Comparison of ENCODE assay signal across 23 cellular contexts in the genomic region with DNA sequence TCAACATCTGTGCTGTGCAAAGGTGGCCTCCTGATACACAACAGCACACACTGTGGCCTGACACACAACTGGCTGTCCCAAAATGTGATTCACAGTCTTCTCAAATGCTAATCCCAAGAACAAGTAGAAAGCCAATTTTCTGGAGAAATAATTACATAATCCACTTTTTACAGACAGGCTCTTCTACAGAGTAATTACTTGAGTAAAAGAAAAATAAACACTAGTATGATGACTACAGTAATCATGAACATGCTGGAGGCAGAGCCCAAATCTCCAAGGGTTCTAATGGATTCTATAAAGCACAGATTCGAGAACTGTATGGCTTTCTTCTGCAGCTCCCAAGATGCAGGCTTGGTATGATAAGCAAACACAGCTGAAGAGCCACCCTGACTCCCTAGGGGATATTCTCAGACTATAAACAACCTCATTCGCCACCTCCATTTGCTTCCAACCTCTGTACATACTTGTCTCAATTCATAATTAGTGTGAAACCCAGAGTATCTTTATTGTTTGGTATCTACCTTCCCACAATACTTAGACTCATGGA.
A peak's percentile ranks its signal among the peaks of the same experiment; 100 is the strongest.
DNase-seq lines count a peak whose midpoint lies in the region; ATAC-seq, FAIRE-seq and TF ChIP-seq lines count a peak whose summit lies in the region.
"Had no signal": no experiment of that assay in that cellular context is flagged by ENCODE, and none has a peak within 500 bp of the region (broad histone marks: within the 10 kb centered on the region; RNA-seq: fewer than 3 reads in every experiment).

No MANE protein-coding gene starts in this region.

- no peak overlapping the region for H3K56ac ChIP-seq in IMR-90 (ENCODE audit: extremely low read depth, insufficient read depth, low read length)

- H2AK9ac ChIP-seq in IMR-90 (replicated peaks; ENCODE audit: low read depth, low read length, poor library complexity): no peak overlapping the region

- no peak overlapping the region for H3K9ac ChIP-seq in IMR-90 (ENCODE audit: low read depth, low read length)

- dilution Hi-C loops in IMR-90 (cut with HindIII; ENCODE audit: low sequenced_read_pairs, unreplicated experiment): no loop called here

- no peak overlapping the region for H3K4me2 ChIP-seq in IMR-90 (ENCODE audit: low read depth, low read length)

- peaks cover 10% of the 10 kb centered on the region for H3K9me1 ChIP-seq in IMR-90 (ENCODE audit: insufficient read depth, low read length)

- no peak overlapping the region for H2BK20ac ChIP-seq in IMR-90 (ENCODE audit: low read depth, low read length)

- no TSS peak for BruUV-seq in IMR-90 (replicated peaks; lab: Mats Ljungman, UMichigan)

- ATAC-seq in IMR-90 (ENCODE audit: low read depth): peak; percentile 65
- ATAC-seq: left lung; stimulated activated naive CD8-positive, alpha-beta T cell treated with anti-CD3 and anti-CD28 coated beads, Interleukin-15, amount 100 ng/mL, for 72 hours had no signal

- POLR2A ChIA-PET in IMR-90 (lab: Charles Lee; ENCODE audit: unreplicated experiment): no interaction called here

- no peak overlapping the region for H3K27ac ChIP-seq in IMR-90 (ENCODE audit: insufficient read depth, low read length)
- H3K27ac ChIP-seq: heart left ventricle, left lung, prostate gland, SK-N-MC, upper lobe of left lung had no signal

- TF ChIP-seq POLR2A in IMR-90 (IDR thresholded peaks at IDR 0.05; ENCODE audit: low read depth, low read length): no peak

- TF ChIP-seq RAD21 in IMR-90 (IDR thresholded peaks at IDR 0.05; ENCODE audit: low read length): no peak

- no peak overlapping the region for H2AFZ ChIP-seq in IMR-90 (replicated peaks; ENCODE audit: low read length, poor library complexity)

- H2BK15ac ChIP-seq in IMR-90 (ENCODE audit: low read depth, low read length): no peak overlapping the region

- peak; percentile 73 for DNase-seq in DMS79 (lab: John Stamatoyannopoulos, UW)
- DNase-seq in IMR-90: peak; percentile 22
- peak; percentile 9 for DNase-seq in NCI-H345 treated with DMSO at 0.1 percent for 48 hours (lab: John Stamatoyannopoulos, UW; ENCODE audit: unreplicated experiment)
- no peak for DNase-seq in foreskin fibroblast
- no peak for DNase-seq in stimulated activated CD4-positive, alpha-beta T cell treated with anti-CD3 and anti-CD28 coated beads, Interleukin-4, amount 100 ng/mL, for 24 hours
- DNase-seq in G401 (ENCODE audit: low spot score): no peak
- no peak for DNase-seq in AG08395 (ENCODE audit: low spot score)
- DNase-seq: activated CD4-positive, alpha-beta T cell treated with anti-CD3 and anti-CD28 coated beads, Interleukin-2, amount 50 U/mL, for 48 hours; activated effector memory CD4-positive, alpha-beta T cell treated with anti-CD3 and anti-CD28 coated beads, Interleukin-2, amount 50 U/mL, for 16 hours; cortex of kidney; HCEC 1CT; left lung; NCI-H2029; stimulated activated CD4-positive, alpha-beta T cell treated with anti-CD3 and anti-CD28 coated beads, Interleukin-4, amount 100 ng/mL, for 1 hour; stimulated activated naive CD8-positive, alpha-beta T cell treated with anti-CD3 and anti-CD28 coated beads, Interleukin-15, amount 100 ng/mL, for 72 hours; upper lobe of left lung had no signal

- peaks cover 0 to 15% of the 10 kb centered on the region in 2 experiments; a peak in 2 of 4 replicates for H3K79me1 ChIP-seq in IMR-90 (ENCODE audit: low read depth in 1 of 2, low read length in 2 of 2)

- H4K8ac ChIP-seq in IMR-90 (ENCODE audit: low read depth in 2 of 2, low read length in 2 of 2): no peak overlapping the region

- H3K14ac ChIP-seq in IMR-90 (replicated peaks; ENCODE audit: low read depth, low read length): 0 out of 2 replicates have a peak overlapping the region, but pooled peaks have one; percentile 45

- no peak overlapping the region; the same call in 1 of the 2 replicates for H2BK120ac ChIP-seq in IMR-90 (ENCODE audit: low read depth, low read length)

- H3K4me1 ChIP-seq in IMR-90 (ENCODE audit: control insufficient read depth, insufficient read depth, low read length): peaks cover 7% of the 10 kb centered on the region
- H3K4me1 ChIP-seq: prostate gland had no signal

- no peak overlapping the region for H3K23ac ChIP-seq in IMR-90 (ENCODE audit: low read depth, low read length)

- intact Hi-C loops in IMR-90 (cut with micrococcal nuclease): no loop called here

- no peak overlapping the region for H2AK5ac ChIP-seq in IMR-90 (ENCODE audit: low read depth, low read length)

- 0 out of 2 replicates have a peak, but pooled peaks cover 5% of the 10 kb centered on the region for H4K20me1 ChIP-seq in IMR-90 (ENCODE audit: insufficient read depth, low read length)

- no peak overlapping the region for H2BK5ac ChIP-seq in IMR-90 (ENCODE audit: low read depth, low read length, poor library complexity, severe bottlenecking)

- no peaks in the 10 kb centered on the region for H3K27me3 ChIP-seq in IMR-90 (ENCODE audit: control insufficient read depth, insufficient read depth, low read length)
- H3K27me3 ChIP-seq: heart left ventricle, left lung, upper lobe of left lung had no signal

- no peaks in the 10 kb centered on the region for H3K9me3 ChIP-seq in IMR-90 (ENCODE audit: control insufficient read depth, insufficient read depth, low read length)
- H3K9me3 ChIP-seq: heart left ventricle, left lung, prostate gland, upper lobe of left lung had no signal

- peak; percentile 51 for FAIRE-seq in islet of Langerhans (lab: Jason Lieb, UNC)
- FAIRE-seq: bronchial epithelial cell, endometrium, RCC 7860 had no signal

- CTCF ChIA-PET in IMR-90 (lab: Yijun Ruan, JAX): interaction anchor here (0.5 kb wide), 1 partner anchor 300 kb away, joined by 3 read pairs; no protein-coding TSS in a partner anchor

- peak overlapping the region; percentile 21; the same call in 1 of the 2 replicates for H3K4ac ChIP-seq in IMR-90 (ENCODE audit: low read depth, low read length)

- H4K5ac ChIP-seq in IMR-90 (ENCODE audit: low read depth, low read length): no peak overlapping the region

- no CpG with 5 or more reads among the region's 2 CpGs for WGBS in IMR-90 (ENCODE audit: extremely low coverage in 2 of 2, insufficient read length in 1 of 2), 2 experiments

- no peak overlapping the region for H3K18ac ChIP-seq in IMR-90 (ENCODE audit: low read depth, low read length)

- TF ChIP-seq CTCF in IMR-90 (conservative IDR thresholded peaks at IDR 0.05; ENCODE audit: low read depth, low read length): no peak
- TF ChIP-seq CTCF in foreskin fibroblast (IDR thresholded peaks at IDR 0.05; ENCODE audit: low read depth, low read length): no peak

- no peak overlapping the region for H4K91ac ChIP-seq in IMR-90 (ENCODE audit: insufficient read depth, low read depth, low read length)

- H3K4me3 ChIP-seq in IMR-90 (ENCODE audit: insufficient read depth, low read depth, low read length) (no peak overlapping the region), foreskin fibroblast (ENCODE audit: low read depth in 1 of 2, low read length in 2 of 2) (no peak overlapping the region)
- H3K4me3 ChIP-seq: heart left ventricle, left lung, prostate gland, SK-N-MC, upper lobe of left lung had no signal

- in situ Hi-C loops in IMR-90 (cut with MboI; ENCODE audit: low sequenced_read_pairs) (no loop called here), G401 (cut with HindIII; ENCODE audit: low sequenced_read_pairs) (no loop called here)

- no peaks in the 10 kb centered on the region for H3K36me3 ChIP-seq in IMR-90 (ENCODE audit: control insufficient read depth, insufficient read depth, low read length)
- H3K36me3 ChIP-seq: heart left ventricle, left lung, prostate gland, upper lobe of left lung had no signal

TF ChIP-seq in IMR-90, 13 proteins besides CTCF, POLR2A, EP300 and RAD21:
- no peak for TF ChIP-seq RCOR1 (IDR thresholded peaks at IDR 0.05; ENCODE audit: insufficient replicate concordance, low read length)

Comparison
In these comparisons a context has a peak if more than half of its experiments do, and no peak if none do; other contexts are left out.
1. DNase-seq: peak in DMS79 (single experiment), IMR-90 (single experiment) and NCI-H345 treated with DMSO at 0.1 percent for 48 hours (single experiment); none in foreskin fibroblast (0 of 2), stimulated activated CD4-positive, alpha-beta T cell treated with anti-CD3 and anti-CD28 coated beads, Interleukin-4, amount 100 ng/mL, for 24 hours (single experiment), G401 (single experiment) and AG08395 (single experiment).